In genomic region chr16:64731891-64732290, GRCh38 we compare ENCODE assay signal across 24 cellular contexts.
"Had no signal": no experiment of that assay in that cellular context is flagged by ENCODE, and none has a peak within 500 bp of the region (broad histone marks: within the 10 kb centered on the region; RNA-seq: fewer than 3 reads in every experiment).

No MANE protein-coding gene starts in this region.

- H3K4me3 ChIP-seq: colonic mucosa, coronary artery, dorsolateral prefrontal cortex, esophagus muscularis mucosa, esophagus squamous epithelium, gastrocnemius medialis, gastroesophageal sphincter, heart left ventricle, heart right ventricle had no signal

- H3K9me3 ChIP-seq: colonic mucosa, esophagus muscularis mucosa, esophagus squamous epithelium, gastrocnemius medialis, gastroesophageal sphincter, heart left ventricle, heart right ventricle had no signal

- DNase-seq: colonic mucosa; cortex of kidney; dermis blood vessel endothelial cell; effector CD4-positive, alpha-beta T cell; effector CD8-positive, alpha-beta T cell; effector memory CD4-positive, alpha-beta T cell; effector memory CD8-positive, alpha-beta T cell; endodermal cell; erythroblast; esophagus squamous epithelium; foreskin fibroblast; foreskin keratinocyte; foreskin melanocyte; gastrocnemius medialis; glutamatergic neuron; head of caudate nucleus; heart left ventricle; heart right ventricle had no signal

- H3K4me1 ChIP-seq: colonic mucosa, esophagus muscularis mucosa, esophagus squamous epithelium, foreskin keratinocyte, gastrocnemius medialis, gastroesophageal sphincter, heart left ventricle, heart right ventricle had no signal

- H3K27ac ChIP-seq: colonic mucosa, coronary artery, dorsolateral prefrontal cortex, epithelial cell of prostate, esophagus muscularis mucosa, esophagus squamous epithelium, foreskin keratinocyte, gastrocnemius medialis, gastroesophageal sphincter, heart left ventricle, heart right ventricle had no signal

- ATAC-seq: effector memory CD8-positive, alpha-beta T cell; esophagus mucosa; foreskin keratinocyte; gastrocnemius medialis; gastroesophageal sphincter; heart left ventricle; heart right ventricle had no signal

- H3K36me3 ChIP-seq: colonic mucosa, esophagus muscularis mucosa, esophagus squamous epithelium, gastrocnemius medialis, gastroesophageal sphincter, heart left ventricle, heart right ventricle had no signal

- H3K27me3 ChIP-seq: colonic mucosa, dorsolateral prefrontal cortex, esophagus muscularis mucosa, esophagus squamous epithelium, foreskin keratinocyte, gastrocnemius medialis, gastroesophageal sphincter, heart left ventricle, heart right ventricle had no signal
